Comparison of ENCODE assay signal across 24 cellular contexts in genomic region chr10:131648386-131649020, GRCh38.
"Had no signal": no experiment of that assay in that cellular context is flagged by ENCODE, and none has a peak within 500 bp of the region (broad histone marks: within the 10 kb centered on the region; RNA-seq: fewer than 3 reads in every experiment).

No MANE protein-coding gene starts in this region.

- H3K4me1 Mint-ChIP-seq: memory B cell; stimulated activated effector memory CD8-positive, alpha-beta T cell treated with anti-CD3 and anti-CD28 coated beads, Interleukin-12 subunit alpha, Interleukin-12 subunit beta, amount 100 ng/mL, for 72 hours had no signal

- DNase-seq: heart right ventricle; left ventricle myocardium inferior; naive thymus-derived CD8-positive, alpha-beta T cell; nucleus accumbens; right cardiac atrium; sigmoid colon; small intestine; spleen; stimulated activated CD4-positive, alpha-beta T cell treated with anti-CD3 and anti-CD28 coated beads, Interleukin-4, amount 100 ng/mL, for 24 hours; stimulated activated naive CD4-positive, alpha-beta T cell; tibial artery; trophoblast cell; uterus had no signal

- H3K27ac ChIP-seq: heart right ventricle, hepatocyte, left ventricle myocardium inferior, parathyroid adenoma, sigmoid colon, spleen, suprapubic skin, thoracic aorta, tibial artery, upper lobe of right lung, uterus had no signal

- H3K36me3 Mint-ChIP-seq: memory B cell; naive thymus-derived CD8-positive, alpha-beta T cell; stimulated activated effector memory CD8-positive, alpha-beta T cell treated with anti-CD3 and anti-CD28 coated beads, Interleukin-12 subunit alpha, Interleukin-12 subunit beta, amount 100 ng/mL, for 72 hours had no signal

- H3K4me3 Mint-ChIP-seq: memory B cell; naive thymus-derived CD8-positive, alpha-beta T cell; nephron; neural crest cell; stimulated activated effector memory CD8-positive, alpha-beta T cell treated with anti-CD3 and anti-CD28 coated beads, Interleukin-12 subunit alpha, Interleukin-12 subunit beta, amount 100 ng/mL, for 72 hours; stimulated activated naive CD8-positive, alpha-beta T cell treated with anti-CD3 and anti-CD28 coated beads, Interleukin-15, Interleukin-2, amounts not matched to agents 100 ng/mL and 50 ng/mL, for 24 hours had no signal

- H3K9me3 Mint-ChIP-seq: memory B cell; neural crest cell; stimulated activated effector memory CD8-positive, alpha-beta T cell treated with anti-CD3 and anti-CD28 coated beads, Interleukin-12 subunit alpha, Interleukin-12 subunit beta, amount 100 ng/mL, for 72 hours; stimulated activated naive CD8-positive, alpha-beta T cell treated with anti-CD3 and anti-CD28 coated beads, Interleukin-15, Interleukin-2, amounts not matched to agents 100 ng/mL and 50 ng/mL, for 24 hours had no signal

- H3K27ac Mint-ChIP-seq: memory B cell; nephron; stimulated activated effector memory CD8-positive, alpha-beta T cell treated with anti-CD3 and anti-CD28 coated beads, Interleukin-12 subunit alpha, Interleukin-12 subunit beta, amount 100 ng/mL, for 72 hours; stimulated activated naive CD8-positive, alpha-beta T cell treated with anti-CD3 and anti-CD28 coated beads, Interleukin-15, Interleukin-2, amounts not matched to agents 100 ng/mL and 50 ng/mL, for 24 hours had no signal

- ATAC-seq: heart right ventricle; naive thymus-derived CD8-positive, alpha-beta T cell; right cardiac atrium; stimulated activated effector memory CD8-positive, alpha-beta T cell treated with anti-CD3 and anti-CD28 coated beads, Interleukin-12 subunit alpha, Interleukin-12 subunit beta, amount 100 ng/mL, for 72 hours; upper lobe of right lung had no signal

- H3K4me3 ChIP-seq: heart right ventricle, hepatocyte, left ventricle myocardium inferior, lung, sigmoid colon, spleen, suprapubic skin, thoracic aorta, tibial artery, upper lobe of right lung, uterus had no signal
